1 cellular context compared by ENCODE assay signal in the genomic region with DNA sequence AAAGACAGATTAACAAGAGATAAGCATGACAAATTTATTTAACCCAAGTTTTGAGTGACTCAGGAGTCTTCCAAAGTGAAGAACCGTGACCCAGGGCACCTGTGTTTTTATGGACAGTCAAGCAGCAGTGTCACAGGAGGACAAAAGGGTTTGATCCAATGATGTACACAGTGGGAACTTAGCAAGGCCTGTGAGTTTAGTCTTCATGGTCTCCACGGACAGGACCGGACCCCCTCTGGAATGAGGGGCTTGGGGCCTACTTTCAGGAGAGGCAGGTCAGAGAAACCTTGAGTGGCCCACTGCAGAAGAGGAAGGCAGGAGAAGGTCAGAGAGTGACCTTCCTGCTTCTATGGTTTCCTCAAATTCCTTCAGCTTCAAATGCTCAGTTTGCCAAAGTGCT.
TF ChIP-seq lines count a peak whose summit lies in the region.

No MANE protein-coding gene starts in this region.

TF ChIP-seq in endothelial cell of umbilical vein, 7 proteins besides CTCF, POLR2A, EP300 and RAD21:
- TF ChIP-seq MYC (IDR thresholded peaks at IDR 0.05; ENCODE audit: low read depth, low read length) (no peak), JUN (IDR thresholded peaks at IDR 0.05; ENCODE audit: borderline replicate concordance, insufficient read depth, insufficient read length, low read depth) (no peak), GATA2 (IDR thresholded peaks at IDR 0.05; ENCODE audit: insufficient read depth, insufficient read length, low read depth, low read length) (no peak), EZH2 (IDR thresholded peaks at IDR 0.05; ENCODE audit: borderline replicate concordance, low read depth, low read length, severe bottlenecking) (no peak), POLR2AphosphoS5 (IDR thresholded peaks at IDR 0.05; ENCODE audit: insufficient read depth, low read depth, low read length) (no peak), FOS (IDR thresholded peaks at IDR 0.05; ENCODE audit: borderline replicate concordance, insufficient read depth, low read length) (no peak)
- TF ChIP-seq, protein P1, sequence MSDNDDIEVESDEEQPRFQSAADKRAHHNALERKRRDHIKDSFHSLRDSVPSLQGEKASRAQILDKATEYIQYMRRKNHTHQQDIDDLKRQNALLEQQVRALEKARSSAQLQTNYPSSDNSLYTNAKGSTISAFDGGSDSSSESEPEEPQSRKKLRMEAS (IDR thresholded peaks at IDR 0.05; ENCODE audit: insufficient read depth, insufficient read length), result no peak
